ENCODE assay signal across 27 cellular contexts in the genomic region with DNA sequence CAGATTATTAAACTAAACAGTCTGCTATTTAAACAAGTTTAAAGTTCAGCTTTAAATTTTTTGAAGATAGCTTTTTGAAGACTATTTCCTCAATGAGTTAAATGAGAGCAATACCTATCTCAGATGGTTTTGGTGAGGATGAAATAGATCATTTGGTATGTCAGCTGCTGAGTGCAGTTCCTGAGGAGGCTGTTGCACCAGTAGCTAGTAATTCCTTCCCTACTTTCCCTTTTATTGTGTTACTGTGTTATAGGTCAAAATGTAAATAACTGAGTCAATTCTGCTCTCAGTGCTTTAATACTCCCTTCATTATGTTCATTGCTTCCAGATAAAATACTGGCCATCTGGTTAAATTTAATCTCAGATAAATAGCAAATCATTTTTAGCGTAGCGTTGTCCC. TPM values are rescaled to one million over a fixed set of nuclear protein-coding genes. Genes with fewer than 3 reads are reported as not detected.
"Had no signal": no experiment of that assay in that cellular context is flagged by ENCODE, and none has a peak within 500 bp of the region (broad histone marks: within the 10 kb centered on the region; RNA-seq: fewer than 3 reads in every experiment).

No MANE protein-coding gene starts in this region.

- H3K9me3 ChIP-seq: Peyer's patch, SJSA1 had no signal

- DNase-seq: activated B cell treated with CpG ODN at 0.5 μM for 24 hours; activated CD4-positive, alpha-beta T cell treated with anti-CD3 and anti-CD28 coated beads for 1 hour; activated CD4-positive, alpha-beta T cell treated with anti-CD3 and anti-CD28 coated beads, Interleukin-2, amount 10 ng/mL, durations not matched to agents 24 days and 14 days; activated CD4-positive, alpha-beta T cell treated with anti-CD3 and anti-CD28 coated beads, Interleukin-2, amount 50 U/mL, for 48 hours; activated CD8-positive, alpha-beta memory T cell treated with anti-CD3 and anti-CD28 coated beads, Interleukin-2, amount 10 ng/mL, durations not matched to agents 7 days and 5 days; activated effector memory CD4-positive, alpha-beta T cell treated with Interleukin-2 at 50 U/mL for 16 hours; activated naive CD4-positive, alpha-beta T cell; activated naive CD8-positive, alpha-beta T cell treated with anti-CD3 and anti-CD28 coated beads, Interleukin-2, amount 50 U/mL, for 24 hours; activated T-cell treated with anti-CD3 and anti-CD28 coated beads, Interleukin-2, amount 50 U/mL, for 24 hours; amygdala; Kasumi-1; NCI-H1048; NCI-H1417; NCI-H1930; NCI-H2171; NCI-H2227 treated with DMSO at 0.1 percent for 48 hours; NCI-H526; NK-92 treated with Interleukin-12 subunit alpha and Interleukin-12 subunit beta, amount 100 ng/mL, for 24 hours; OCI-M1; Peyer's patch; SHP77; T-helper 2 cell; T1000 had no signal

- H3K27ac ChIP-seq: Peyer's patch, SJSA1 had no signal

- H3K4me1 ChIP-seq: Peyer's patch, SJSA1 had no signal

- ATAC-seq: activated CD8-positive, alpha-beta memory T cell treated with anti-CD3 and anti-CD28 coated beads, Interleukin-2, amount 10 ng/mL, durations not matched to agents 7 days and 5 days; activated naive CD4-positive, alpha-beta T cell treated with anti-CD3 and anti-CD28 coated beads, Interleukin-2, amount 50 U/mL, for 72 hours; activated naive CD8-positive, alpha-beta T cell treated with anti-CD3 and anti-CD28 coated beads, Interleukin-2, amount 50 U/mL, for 24 hours had no signal

- H3K4me3 ChIP-seq: Peyer's patch, SJSA1 had no signal

- H3K36me3 ChIP-seq: Peyer's patch, SJSA1 had no signal

- FAIRE-seq: TTC549 had no signal

RNA-seq across cellular contexts. Expression of gene BMPR1B, which starts 48.6 kb away (rescaled TPM):
- total RNA-seq: activated B cell treated with CpG ODN at 0.5 μM for 24 hours; activated CD4-positive, alpha-beta T cell treated with anti-CD3 and anti-CD28 coated beads, Interleukin-2, amount 10 ng/mL, durations not matched to agents 24 days and 14 days; activated CD8-positive, alpha-beta memory T cell treated with anti-CD3 and anti-CD28 coated beads, Interleukin-2, amount 10 ng/mL, durations not matched to agents 7 days and 5 days; activated naive CD4-positive, alpha-beta T cell treated with anti-CD3 and anti-CD28 coated beads, Interleukin-2, amount 50 U/mL, for 72 hours; activated T-helper 1 cell treated with anti-CD3 and anti-CD28 coated beads, Interleukin-12 subunit alpha, Interleukin-12 subunit beta, Interleukin-2, Interleukin-4 antibody, amounts not matched to agents 30 ng/mL and 10 ng/mL and 1 ng/mL, durations not matched to agents 14 hours and 24 hours and 36 hours; Peyer's patch had no signal
